ENCODE assay signal across 8 cellular contexts in genomic region chr4:140252144-140252741, GRCh38.
DNase-seq lines count a peak whose midpoint lies in the region; ATAC-seq and TF ChIP-seq lines count a peak whose summit lies in the region.

No MANE protein-coding gene starts in this region.

- peak; percentile 48 for ATAC-seq in Right ventricle myocardium inferior
- ATAC-seq in central memory CD8-positive, alpha-beta T cell (replicated peaks; ENCODE audit: extremely low read depth, poor library complexity, severe bottlenecking), result peak; percentile 21

- no peak for TF ChIP-seq POLR2A in lower leg skin (IDR thresholded peaks at IDR 0.05)
- no peak for TF ChIP-seq POLR2A in tibial nerve (IDR thresholded peaks at IDR 0.05)

- H3K27ac ChIP-seq in tibial nerve (peak overlapping the region; percentile 84 to 97 (median 91)), SJCRH30 (no peak overlapping the region)

- H3K4me1 ChIP-seq in tibial nerve (peaks cover 0 to 32% (median 7%) of the 10 kb centered on the region in 4 donors), SJCRH30 (no peaks in the 10 kb centered on the region; the same call in 1 of the 2 replicates)

- H3K9me3 ChIP-seq in tibial nerve (no peaks in the 10 kb centered on the region), SJCRH30 (replicated peaks) (no peaks in the 10 kb centered on the region)

- no peak overlapping the region for H3K27ac Mint-ChIP-seq in central memory CD8-positive, alpha-beta T cell (ENCODE audit: low read depth)

- H3K4me1 Mint-ChIP-seq in central memory CD8-positive, alpha-beta T cell, result peaks cover 5% of the 10 kb centered on the region

- no peaks in the 10 kb centered on the region for H3K36me3 ChIP-seq in tibial nerve
- H3K36me3 ChIP-seq in SJCRH30, result no peaks in the 10 kb centered on the region

- no peaks in the 10 kb centered on the region for H3K36me3 Mint-ChIP-seq in central memory CD8-positive, alpha-beta T cell (ENCODE audit: insufficient read depth)

- H3K4me3 ChIP-seq in lower leg skin (ENCODE audit: low read depth, poor library complexity, severe bottlenecking), result peak overlapping the region; percentile 28
- peak overlapping the region; percentile 53 to 69 (median 62) for H3K4me3 ChIP-seq in tibial nerve
- H3K4me3 ChIP-seq in SJCRH30, result no peak overlapping the region

- intact Hi-C loops in Right ventricle myocardium inferior (cut with DNase I), result loop anchor here (2.0 to 5.0 kb wide), 6 partner anchors 101 to 595 kb away; no protein-coding TSS in a partner anchor
- intact Hi-C loops in cardiac septum (cut with DNase I), result loop anchor here (1.0 to 5.0 kb wide), 6 partner anchors 13 to 595 kb away; partner anchors contain the start of gene MAML3
- intact Hi-C loops in lower leg skin (cut with DNase I; ENCODE audit: low total_unique reads), result loop anchor here (10.0 kb wide), 1 partner anchor 517 kb away; no protein-coding TSS in a partner anchor

- 24 to 30% methylated on average over 16 to 17 of the region's 19 CpGs for WGBS in lower leg skin, 2 donors
- 31 to 41% methylated on average over 13 to 19 of the region's 19 CpGs for WGBS in tibial nerve, 2 donors

- TF ChIP-seq EP300 in tibial nerve (IDR thresholded peaks at IDR 0.05), result no peak

- H3K9me3 Mint-ChIP-seq in central memory CD8-positive, alpha-beta T cell, result no peaks in the 10 kb centered on the region

- peaks cover 66% of the 10 kb centered on the region for H3K27me3 Mint-ChIP-seq in central memory CD8-positive, alpha-beta T cell

- DNase-seq in Right ventricle myocardium inferior (ENCODE audit: missing footprints) (no peak), cardiac septum (ENCODE audit: low spot score) (no peak), NCI-H524 treated with DMSO at 0.1 percent for 48 hours (lab: John Stamatoyannopoulos, UW) (peak; percentile 67), lower leg skin (ENCODE audit: low spot score in 2 of 2) (no peak), tibial nerve (ENCODE audit: low spot score in 2 of 2) (no peak), SJCRH30 (no peak), LoVo (ENCODE audit: low spot score) (no peak)
- no peak for DNase-seq in central memory CD8-positive, alpha-beta T cell (ENCODE audit: low spot score in 2 of 2)

- H3K27me3 ChIP-seq in tibial nerve (no peaks in the 10 kb centered on the region), SJCRH30 (no peaks in the 10 kb centered on the region)

- TF ChIP-seq CTCF in lower leg skin (IDR thresholded peaks at IDR 0.05), result no peak
- no peak for TF ChIP-seq CTCF in tibial nerve (IDR thresholded peaks at IDR 0.05)

- H3K4me3 Mint-ChIP-seq in central memory CD8-positive, alpha-beta T cell, result peak overlapping the region; percentile 42
